1 cellular context compared by ENCODE assay signal in genomic region chr17:79711715-79712305, GRCh38.
TF ChIP-seq lines count a peak whose summit lies in the region.

No MANE protein-coding gene starts in this region.

TF ChIP-seq in K562, 482 proteins besides CTCF, POLR2A, EP300 and RAD21:
- TF ChIP-seq TFAP4 (CRISPR knock-in tag; IDR thresholded peaks at IDR 0.05; ENCODE audit: borderline replicate concordance) (peak; percentile 62; the same call in 1 of the 2 replicates), E2F8 (IDR thresholded peaks at IDR 0.05; ENCODE audit: low read depth, partially characterized antibody) (no peak)
TF ChIP-seq in K562: peak in this region for 1.
